27 cellular contexts compared by ENCODE assay signal in genomic region chr1:115880981-115881672, GRCh38. TPM values are rescaled to one million over a fixed set of nuclear protein-coding genes. Genes with fewer than 3 reads are reported as not detected.
"Had no signal": no experiment of that assay in that cellular context is flagged by ENCODE, and none has a peak within 500 bp of the region (broad histone marks: within the 10 kb centered on the region; RNA-seq: fewer than 3 reads in every experiment).

No MANE protein-coding gene starts in this region.

- DNase-seq: effector CD4-positive, alpha-beta T cell; endodermal cell; erythroblast; foreskin melanocyte; head of caudate nucleus; left colon; mammary epithelial cell; naive thymus-derived CD4-positive, alpha-beta T cell; nephron progenitor cell; psoas muscle; sigmoid colon; stimulated activated CD4-positive, alpha-beta T cell treated with anti-CD3 and anti-CD28 coated beads, Interleukin-2, amount 100 ng/mL, for 24 hours; stimulated activated CD4-positive, alpha-beta T cell treated with anti-CD3 and anti-CD28 coated beads, Interleukin-4, amount 100 ng/mL, for 4 hours; stimulated activated naive B cell treated with anti-CD40 and anti-IgM and Interleukin-4, amounts not matched to agents 10 μg/mL and 1 μg/mL and 100 μg/mL, for 72 hours; stimulated activated naive CD8-positive, alpha-beta T cell treated with anti-CD3 and anti-CD28 coated beads, Interleukin-15, amount 100 ng/mL, for 72 hours; testis; upper lobe of right lung had no signal

- H3K4me3 ChIP-seq: hepatocyte, psoas muscle, sigmoid colon, skin epidermis, testis, tibial nerve, upper lobe of right lung, vagina had no signal

- ATAC-seq: left colon; naive thymus-derived CD4-positive, alpha-beta T cell; psoas muscle; stimulated activated naive B cell treated with anti-CD40 and anti-IgM and Interleukin-4, amounts not matched to agents 10 μg/mL and 1 μg/mL and 100 μg/mL, for 72 hours; stimulated activated naive CD8-positive, alpha-beta T cell treated with anti-CD3 and anti-CD28 coated beads, Interleukin-15, amount 100 ng/mL, for 72 hours; upper lobe of right lung had no signal

RNA-seq across cellular contexts. Expression of gene NHLH2, which starts 40.2 kb away (rescaled TPM):
- total RNA-seq: dermis microvascular lymphatic vessel endothelial cell; endothelial cell of umbilical vein; hepatocyte; left colon; mesenteric fat pad; mononuclear cell; naive thymus-derived CD4-positive, alpha-beta T cell; omental fat pad; psoas muscle; subcutaneous adipose tissue had no signal
